1 cellular context compared by ENCODE assay signal in genomic region chr6:20238688-20239587, GRCh38.
A peak's percentile ranks its signal among the peaks of the same experiment; 100 is the strongest.
TF ChIP-seq lines count a peak whose summit lies in the region.

No MANE protein-coding gene starts in this region.

TF ChIP-seq in K562, 482 proteins besides CTCF, POLR2A, EP300 and RAD21:
- no peak for TF ChIP-seq ARHGAP35 (IDR thresholded peaks at IDR 0.05; ENCODE audit: partially characterized antibody)
- TF ChIP-seq MYNN (IDR thresholded peaks at IDR 0.05): no peak
- TF ChIP-seq MYNN (CRISPR knock-in tag; IDR thresholded peaks at IDR 0.05): no peak
- TF ChIP-seq, protein P1, sequence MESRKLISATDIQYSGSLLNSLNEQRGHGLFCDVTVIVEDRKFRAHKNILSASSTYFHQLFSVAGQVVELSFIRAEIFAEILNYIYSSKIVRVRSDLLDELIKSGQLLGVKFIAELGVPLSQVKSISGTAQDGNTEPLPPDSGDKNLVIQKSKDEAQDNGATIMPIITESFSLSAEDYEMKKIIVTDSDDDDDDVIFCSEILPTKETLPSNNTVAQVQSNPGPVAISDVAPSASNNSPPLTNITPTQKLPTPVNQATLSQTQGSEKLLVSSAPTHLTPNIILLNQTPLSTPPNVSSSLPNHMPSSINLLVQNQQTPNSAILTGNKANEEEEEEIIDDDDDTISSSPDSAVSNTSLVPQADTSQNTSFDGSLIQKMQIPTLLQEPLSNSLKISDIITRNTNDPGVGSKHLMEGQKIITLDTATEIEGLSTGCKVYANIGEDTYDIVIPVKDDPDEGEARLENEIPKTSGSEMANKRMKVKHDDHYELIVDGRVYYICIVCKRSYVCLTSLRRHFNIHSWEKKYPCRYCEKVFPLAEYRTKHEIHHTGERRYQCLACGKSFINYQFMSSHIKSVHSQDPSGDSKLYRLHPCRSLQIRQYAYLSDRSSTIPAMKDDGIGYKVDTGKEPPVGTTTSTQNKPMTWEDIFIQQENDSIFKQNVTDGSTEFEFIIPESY (CRISPR knock-in tag; IDR thresholded peaks at IDR 0.05): peak; percentile 33
- TF ChIP-seq HDAC2 (IDR thresholded peaks at IDR 0.05): no peak
TF ChIP-seq in K562: peak in this region for 1.
